Comparison of ENCODE assay signal across 29 cellular contexts in genomic region chr6:3501826-3502505, GRCh38. TPM values are rescaled to one million over a fixed set of nuclear protein-coding genes. Genes with fewer than 3 reads are reported as not detected.
DNase-seq lines count a peak whose midpoint lies in the region; ATAC-seq and TF ChIP-seq lines count a peak whose summit lies in the region.
"Had no signal": no experiment of that assay in that cellular context is flagged by ENCODE, and none has a peak within 500 bp of the region (broad histone marks: within the 10 kb centered on the region; RNA-seq: fewer than 3 reads in every experiment).

No MANE protein-coding gene starts in this region.

- no peaks in the 10 kb centered on the region for H3K79me2 ChIP-seq in parathyroid adenoma
- no peaks in the 10 kb centered on the region for H3K79me2 ChIP-seq in osteoblast (ENCODE audit: insufficient read depth, low read length)

- no peak overlapping the region for H3K9ac ChIP-seq in parathyroid adenoma
- H3K9ac ChIP-seq: SK-N-SH had no signal

- peaks cover 2% of the 10 kb centered on the region for H3K27me3 Mint-ChIP-seq in endothelial cell (ENCODE audit: unreplicated experiment)

- H3K27ac ChIP-seq in parathyroid adenoma = no peak overlapping the region
- H3K27ac ChIP-seq in osteoblast (ENCODE audit: low read depth, low read length) = no peak overlapping the region
- no peak overlapping the region for H3K27ac ChIP-seq in tibial nerve
- H3K27ac ChIP-seq: gastrocnemius medialis, lower lobe of right lung, neutrophil, upper lobe of right lung had no signal

- whole genome bisulfite sequencing in tibial nerve, 2 donors = 60 to 62% methylated on average over 6 of the region's 6 CpGs

- TF ChIP-seq CTCF in endothelial cell (IDR thresholded peaks at IDR 0.05; ENCODE audit: unreplicated experiment) (no peak), parathyroid adenoma (IDR thresholded peaks at IDR 0.05) (no peak), osteoblast (IDR thresholded peaks at IDR 0.05; ENCODE audit: extremely low read depth, low read depth, low read length) (no peak), tibial nerve (IDR thresholded peaks at IDR 0.05) (no peak)

- H3K4me1 ChIP-seq in parathyroid adenoma (peaks cover 38% of the 10 kb centered on the region), osteoblast (ENCODE audit: insufficient read depth, low read length) (peaks cover 17% of the 10 kb centered on the region), tibial nerve (peaks cover 0 to 8% (median 0%) of the 10 kb centered on the region in 4 donors)
- H3K4me1 ChIP-seq: lower lobe of right lung, upper lobe of right lung had no signal

- TF ChIP-seq EP300 in tibial nerve (IDR thresholded peaks at IDR 0.05) = no peak

- H3K4me3 Mint-ChIP-seq in endothelial cell (ENCODE audit: unreplicated experiment) = no peak overlapping the region
- H3K4me3 Mint-ChIP-seq: activated CD4-positive, alpha-beta memory T cell treated with anti-CD3 and anti-CD28 coated beads, Interleukin-2, amount 10 ng/mL, durations not matched to agents 7 days and 5 days; activated naive CD4-positive, alpha-beta T cell treated with anti-CD3 and anti-CD28 coated beads, Interleukin-2, amount 10 ng/mL, durations not matched to agents 7 days and 5 days; activated T-helper 17 cell treated with anti-CD3 and anti-CD28 coated beads, Interleukin-2, amount 50 U/mL, for 72 hours; brain; CD8-positive, alpha-beta memory T cell; H9; stimulated activated effector memory CD8-positive, alpha-beta T cell treated with anti-CD3 and anti-CD28 coated beads, Interleukin-12 subunit alpha, Interleukin-12 subunit beta, amount 100 ng/mL, for 72 hours; T-helper 17 cell had no signal

- no peaks in the 10 kb centered on the region for H3K36me3 ChIP-seq in parathyroid adenoma (ENCODE audit: control insufficient read depth, insufficient read depth, low read length)
- H3K36me3 ChIP-seq in osteoblast (ENCODE audit: insufficient read depth, low read length) = no peaks in the 10 kb centered on the region
- no peaks in the 10 kb centered on the region for H3K36me3 ChIP-seq in tibial nerve
- H3K36me3 ChIP-seq: gastrocnemius medialis, lower lobe of right lung, neutrophil, upper lobe of right lung had no signal

- H3K9me3 Mint-ChIP-seq in endothelial cell (ENCODE audit: unreplicated experiment) = no peaks in the 10 kb centered on the region
- H3K9me3 Mint-ChIP-seq: activated CD4-positive, alpha-beta memory T cell treated with anti-CD3 and anti-CD28 coated beads, Interleukin-2, amount 10 ng/mL, durations not matched to agents 7 days and 5 days; activated naive CD4-positive, alpha-beta T cell treated with anti-CD3 and anti-CD28 coated beads, Interleukin-2, amount 10 ng/mL, durations not matched to agents 7 days and 5 days; activated T-helper 17 cell treated with anti-CD3 and anti-CD28 coated beads, Interleukin-2, amount 50 U/mL, for 72 hours; stimulated activated effector memory CD8-positive, alpha-beta T cell treated with anti-CD3 and anti-CD28 coated beads, Interleukin-12 subunit alpha, Interleukin-12 subunit beta, amount 100 ng/mL, for 72 hours had no signal

- ATAC-seq in HG03196 (IDR thresholded peaks at IDR 0.05; ENCODE audit: unreplicated experiment) (no peak), GM21825 (IDR thresholded peaks at IDR 0.05; ENCODE audit: unreplicated experiment) (no peak)
- ATAC-seq: activated T-helper 17 cell treated with anti-CD3 and anti-CD28 coated beads, Interleukin-2, amount 50 U/mL, for 72 hours; gastrocnemius medialis; lower lobe of right lung; stimulated activated effector memory CD8-positive, alpha-beta T cell treated with anti-CD3 and anti-CD28 coated beads, Interleukin-12 subunit alpha, Interleukin-12 subunit beta, amount 100 ng/mL, for 72 hours; T-helper 17 cell; upper lobe of right lung had no signal

- TF ChIP-seq POLR2A in tibial nerve (IDR thresholded peaks at IDR 0.05) = no peak

- H3K4me2 ChIP-seq in parathyroid adenoma (ENCODE audit: low read length) (no peak overlapping the region), osteoblast (ENCODE audit: insufficient read depth, low read length) (no peak overlapping the region)
- H3K4me2 ChIP-seq: SK-N-SH had no signal

- H3K4me1 Mint-ChIP-seq in endothelial cell (ENCODE audit: unreplicated experiment) = peaks cover 16% of the 10 kb centered on the region
- H3K4me1 Mint-ChIP-seq: activated CD4-positive, alpha-beta memory T cell treated with anti-CD3 and anti-CD28 coated beads, Interleukin-2, amount 10 ng/mL, durations not matched to agents 7 days and 5 days; activated naive CD4-positive, alpha-beta T cell treated with anti-CD3 and anti-CD28 coated beads, Interleukin-2, amount 10 ng/mL, durations not matched to agents 7 days and 5 days; activated T-helper 17 cell treated with anti-CD3 and anti-CD28 coated beads, Interleukin-2, amount 50 U/mL, for 72 hours; CD8-positive, alpha-beta memory T cell; stimulated activated effector memory CD8-positive, alpha-beta T cell treated with anti-CD3 and anti-CD28 coated beads, Interleukin-12 subunit alpha, Interleukin-12 subunit beta, amount 100 ng/mL, for 72 hours had no signal

- no peaks in the 10 kb centered on the region for H4K20me1 ChIP-seq in osteoblast (ENCODE audit: insufficient read depth, low read length)

- no peaks in the 10 kb centered on the region for H3K36me3 Mint-ChIP-seq in endothelial cell (ENCODE audit: low read depth, unreplicated experiment)
- H3K36me3 Mint-ChIP-seq: activated naive CD4-positive, alpha-beta T cell treated with anti-CD3 and anti-CD28 coated beads, Interleukin-2, amount 10 ng/mL, durations not matched to agents 7 days and 5 days; brain; CD8-positive, alpha-beta memory T cell; stimulated activated effector memory CD8-positive, alpha-beta T cell treated with anti-CD3 and anti-CD28 coated beads, Interleukin-12 subunit alpha, Interleukin-12 subunit beta, amount 100 ng/mL, for 72 hours had no signal

- no peaks in the 10 kb centered on the region for H3K9me3 ChIP-seq in parathyroid adenoma (ENCODE audit: control insufficient read depth, low read length)
- H3K9me3 ChIP-seq in osteoblast (ENCODE audit: low read depth, low read length) = no peaks in the 10 kb centered on the region
- no peaks in the 10 kb centered on the region for H3K9me3 ChIP-seq in tibial nerve
- H3K9me3 ChIP-seq: gastrocnemius medialis, lower lobe of right lung, neutrophil, SK-N-SH, upper lobe of right lung had no signal

- DNase-seq in DMS53 treated with DMSO at 0.1 percent for 48 hours (lab: John Stamatoyannopoulos, UW; ENCODE audit: unreplicated experiment) (peak; percentile 13), OCI-M1 (lab: John Stamatoyannopoulos, UW) (peak; percentile 47), endothelial cell (ENCODE audit: low spot score) (no peak), osteoblast (ENCODE audit: insufficient read length, low spot score, missing footprints) (no peak), tibial nerve (ENCODE audit: low spot score in 2 of 2) (no peak)
- DNase-seq: activated CD4-positive, alpha-beta memory T cell treated with anti-CD3 and anti-CD28 coated beads, Interleukin-2, amount 10 ng/mL, durations not matched to agents 7 days and 5 days; activated CD4-positive, alpha-beta T cell treated with anti-CD3 and anti-CD28 coated beads for 1 hour; activated naive CD4-positive, alpha-beta T cell treated with anti-CD3 and anti-CD28 coated beads, Interleukin-2, amount 10 ng/mL, durations not matched to agents 7 days and 5 days; amniotic stem cell; CD8-positive, alpha-beta memory T cell; DMS 273 treated with DMSO at 0.1 percent for 48 hours; gastrocnemius medialis; H9; kidney glomerular epithelial cell; lower lobe of right lung; NCI-H1436; NCI-H2081 treated with DMSO at 0.1 percent for 48 hours; NCI-H226; SK-N-SH; substantia nigra; T-helper 17 cell; upper lobe of right lung had no signal

- H2AFZ ChIP-seq in parathyroid adenoma (peak overlapping the region; percentile 75), osteoblast (ENCODE audit: low read length) (no peak overlapping the region)

- H3K27ac Mint-ChIP-seq in endothelial cell (ENCODE audit: unreplicated experiment) = peak overlapping the region; percentile 75
- H3K27ac Mint-ChIP-seq: activated CD4-positive, alpha-beta memory T cell treated with anti-CD3 and anti-CD28 coated beads, Interleukin-2, amount 10 ng/mL, durations not matched to agents 7 days and 5 days; activated naive CD4-positive, alpha-beta T cell treated with anti-CD3 and anti-CD28 coated beads, Interleukin-2, amount 10 ng/mL, durations not matched to agents 7 days and 5 days; activated T-helper 17 cell treated with anti-CD3 and anti-CD28 coated beads, Interleukin-2, amount 50 U/mL, for 72 hours; stimulated activated effector memory CD8-positive, alpha-beta T cell treated with anti-CD3 and anti-CD28 coated beads, Interleukin-12 subunit alpha, Interleukin-12 subunit beta, amount 100 ng/mL, for 72 hours; T-helper 17 cell had no signal

- no peaks in the 10 kb centered on the region for H3K27me3 ChIP-seq in parathyroid adenoma (ENCODE audit: control insufficient read depth, insufficient read depth, low read length)
- no peaks in the 10 kb centered on the region for H3K27me3 ChIP-seq in osteoblast (ENCODE audit: insufficient read depth, low read length)
- H3K27me3 ChIP-seq in tibial nerve = no peaks in the 10 kb centered on the region
- H3K27me3 ChIP-seq: gastrocnemius medialis, upper lobe of right lung had no signal

- H3K4me3 ChIP-seq in parathyroid adenoma (ENCODE audit: low read depth, low read length) (no peak overlapping the region), osteoblast (ENCODE audit: insufficient read depth, low read length) (no peak overlapping the region), tibial nerve (no peak overlapping the region)
- H3K4me3 ChIP-seq: gastrocnemius medialis, lower lobe of right lung, upper lobe of right lung had no signal

RNA-seq across cellular contexts. Expression of gene SLC22A23, which starts 45.1 kb away (rescaled TPM):
- 72.7 TPM for total RNA-seq in endothelial cell (ENCODE audit: unreplicated experiment)
- total RNA-seq in osteoblast = 16.2 and 18.1 TPM in 2 replicates
- total RNA-seq in tibial nerve = 1 to 10 TPM; 7.1 to 9.6 (median 8.2) TPM

Comparison
In these comparisons a context has a peak if more than half of its experiments do, and no peak if none do; other contexts are left out.
1. DNase-seq: peak in DMS53 treated with DMSO at 0.1 percent for 48 hours (single experiment) and OCI-M1 (single experiment); none in endothelial cell (single experiment), osteoblast (single experiment) and tibial nerve (0 of 2).